Comparison of ENCODE assay signal across 1 cellular context in the genomic region with DNA sequence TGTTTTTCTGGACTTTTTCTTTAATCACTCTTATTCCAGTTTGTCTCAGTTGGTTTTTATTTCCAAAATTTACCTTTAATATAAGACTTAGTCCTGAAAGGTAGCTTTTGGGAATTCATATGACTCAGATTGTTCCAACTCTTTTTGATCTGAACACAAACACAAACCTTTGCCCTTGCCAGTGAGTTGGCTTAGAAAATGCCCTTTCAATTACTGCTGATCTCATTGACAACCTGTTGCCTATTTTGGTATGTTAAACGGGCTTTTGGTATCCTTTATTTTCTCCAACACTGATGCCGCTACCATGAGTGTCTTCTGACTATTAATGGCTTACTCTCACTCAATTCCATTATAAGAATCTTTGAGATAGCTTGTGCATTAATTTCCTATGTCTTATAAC.
TF ChIP-seq lines count a peak whose summit lies in the region.

No MANE protein-coding gene starts in this region.

TF ChIP-seq in WTC11, 78 proteins besides CTCF, POLR2A, EP300 and RAD21 (continued from another document):
- TF ChIP-seq ATF6 (CRISPR knock-in tag; IDR thresholded peaks at IDR 0.05) (no peak), ZNF512 (CRISPR knock-in tag; IDR thresholded peaks at IDR 0.05; ENCODE audit: borderline replicate concordance) (no peak), CBFB (CRISPR knock-in tag; IDR thresholded peaks at IDR 0.05; ENCODE audit: low read depth) (no peak), ZNF121 (CRISPR knock-in tag; IDR thresholded peaks at IDR 0.05) (no peak), USF1 (CRISPR knock-in tag; IDR thresholded peaks at IDR 0.05) (no peak), GRHL2 (CRISPR knock-in tag; IDR thresholded peaks at IDR 0.05; ENCODE audit: insufficient replicate concordance, severe bottlenecking) (no peak), CREM (CRISPR knock-in tag; IDR thresholded peaks at IDR 0.05) (no peak)
- TF ChIP-seq, protein P1, sequence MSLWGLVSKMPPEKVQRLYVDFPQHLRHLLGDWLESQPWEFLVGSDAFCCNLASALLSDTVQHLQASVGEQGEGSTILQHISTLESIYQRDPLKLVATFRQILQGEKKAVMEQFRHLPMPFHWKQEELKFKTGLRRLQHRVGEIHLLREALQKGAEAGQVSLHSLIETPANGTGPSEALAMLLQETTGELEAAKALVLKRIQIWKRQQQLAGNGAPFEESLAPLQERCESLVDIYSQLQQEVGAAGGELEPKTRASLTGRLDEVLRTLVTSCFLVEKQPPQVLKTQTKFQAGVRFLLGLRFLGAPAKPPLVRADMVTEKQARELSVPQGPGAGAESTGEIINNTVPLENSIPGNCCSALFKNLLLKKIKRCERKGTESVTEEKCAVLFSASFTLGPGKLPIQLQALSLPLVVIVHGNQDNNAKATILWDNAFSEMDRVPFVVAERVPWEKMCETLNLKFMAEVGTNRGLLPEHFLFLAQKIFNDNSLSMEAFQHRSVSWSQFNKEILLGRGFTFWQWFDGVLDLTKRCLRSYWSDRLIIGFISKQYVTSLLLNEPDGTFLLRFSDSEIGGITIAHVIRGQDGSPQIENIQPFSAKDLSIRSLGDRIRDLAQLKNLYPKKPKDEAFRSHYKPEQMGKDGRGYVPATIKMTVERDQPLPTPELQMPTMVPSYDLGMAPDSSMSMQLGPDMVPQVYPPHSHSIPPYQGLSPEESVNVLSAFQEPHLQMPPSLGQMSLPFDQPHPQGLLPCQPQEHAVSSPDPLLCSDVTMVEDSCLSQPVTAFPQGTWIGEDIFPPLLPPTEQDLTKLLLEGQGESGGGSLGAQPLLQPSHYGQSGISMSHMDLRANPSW (CRISPR knock-in tag; conservative IDR thresholded peaks at IDR 0.05; ENCODE audit: low read depth): no peak
- TF ChIP-seq, protein P2, sequence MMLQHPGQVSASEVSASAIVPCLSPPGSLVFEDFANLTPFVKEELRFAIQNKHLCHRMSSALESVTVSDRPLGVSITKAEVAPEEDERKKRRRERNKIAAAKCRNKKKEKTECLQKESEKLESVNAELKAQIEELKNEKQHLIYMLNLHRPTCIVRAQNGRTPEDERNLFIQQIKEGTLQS (CRISPR knock-in tag; conservative IDR thresholded peaks at IDR 0.05): no peak
TF ChIP-seq in WTC11: peak in this region for 0.
